Comparison of ENCODE assay signal across 18 cellular contexts in the genomic region with DNA sequence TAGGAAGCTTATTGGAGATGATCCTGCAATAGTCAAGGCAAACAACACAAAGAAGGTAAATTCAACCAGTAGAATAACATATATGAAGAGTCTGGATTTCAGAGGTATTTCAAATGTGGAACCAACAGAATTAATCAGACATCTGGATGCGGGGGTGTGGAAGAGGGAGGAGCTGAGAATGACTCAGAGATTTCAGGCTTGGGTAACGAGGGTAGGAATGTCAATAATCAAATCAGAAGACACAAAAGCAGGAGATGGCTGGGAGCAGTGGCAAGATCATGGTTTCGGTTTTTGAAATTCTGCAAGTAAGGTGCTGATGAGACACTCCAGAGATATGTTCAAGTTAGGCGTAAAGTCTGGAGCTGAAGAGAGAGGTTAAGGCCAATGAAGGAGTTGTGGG.
DNase-seq lines count a peak whose midpoint lies in the region; FAIRE-seq and TF ChIP-seq lines count a peak whose summit lies in the region.
"Had no signal": no experiment of that assay in that cellular context is flagged by ENCODE, and none has a peak within 500 bp of the region (broad histone marks: within the 10 kb centered on the region; RNA-seq: fewer than 3 reads in every experiment).

No MANE protein-coding gene starts in this region.

- H3K27me3 ChIP-seq in adipocyte (replicated peaks; ENCODE audit: control insufficient read depth, insufficient read depth, low read length) = no peaks in the 10 kb centered on the region
- no peaks in the 10 kb centered on the region for H3K27me3 ChIP-seq in keratinocyte (ENCODE audit: control insufficient read depth, extremely low read depth, insufficient read depth, low read length)
- H3K27me3 ChIP-seq in transverse colon = no peaks in the 10 kb centered on the region
- no peaks in the 10 kb centered on the region for H3K27me3 ChIP-seq in sigmoid colon
- H3K27me3 ChIP-seq: tibial nerve had no signal

- WGBS in transverse colon (ENCODE audit: low coverage in 1 of 2), 2 donors = 71 to 80% methylated on average over 4 of the region's 4 CpGs
- 66 to 77% methylated on average over 4 of the region's 4 CpGs for WGBS in sigmoid colon, 2 donors

- no peak overlapping the region for H3K4me2 ChIP-seq in keratinocyte (ENCODE audit: control insufficient read depth, extremely low read depth, insufficient read depth, low read depth, low read length)

- DNase-seq in DMS53 (lab: John Stamatoyannopoulos, UW) (peak; percentile 27), DMS53 treated with DMSO at 0.1 percent for 48 hours (lab: John Stamatoyannopoulos, UW; ENCODE audit: unreplicated experiment) (no peak), ELR (ENCODE audit: low read depth) (peak; percentile 76), adipocyte (ENCODE audit: low read depth) (peak; percentile 65), keratinocyte (ENCODE audit: low read depth, low spot score) (no peak), transverse colon (no peak), sigmoid colon (no peak), medulla oblongata (ENCODE audit: extremely low spot score) (no peak)
- DNase-seq: 8988T; activated CD4-positive, alpha-beta T cell treated with anti-CD3 and anti-CD28 coated beads, Interleukin-2, amount 50 U/mL, for 1 hour; DND-41; effector memory CD4-positive, alpha-beta T cell; midbrain; NCI-H187 treated with DMSO at 0.1 percent for 48 hours; NK-92 treated with Interleukin-12 subunit alpha and Interleukin-12 subunit beta, amount 100 ng/mL, for 24 hours had no signal

- H3K27ac ChIP-seq in keratinocyte (ENCODE audit: control insufficient read depth, insufficient read depth, low read length) (no peak overlapping the region), transverse colon (no peak overlapping the region), sigmoid colon (no peak overlapping the region)
- H3K27ac ChIP-seq: prostate gland, tibial nerve had no signal

- H3K4me3 ChIP-seq in adipocyte (ENCODE audit: low read length) = no peak overlapping the region
- H3K4me3 ChIP-seq in keratinocyte (ENCODE audit: control insufficient read depth in 2 of 3, extremely low read depth in 1 of 3, insufficient read depth in 2 of 3, low read depth in 1 of 3, low read length in 3 of 3) = no peak overlapping the region
- no peak overlapping the region for H3K4me3 ChIP-seq in transverse colon
- H3K4me3 ChIP-seq in sigmoid colon = no peak overlapping the region
- H3K4me3 ChIP-seq: prostate gland, tibial nerve had no signal

- H3K9ac ChIP-seq in adipocyte (ENCODE audit: low read length) (no peak overlapping the region), keratinocyte (ENCODE audit: control insufficient read depth, extremely low read depth, insufficient read depth, low read length) (no peak overlapping the region)

- in situ Hi-C loops in transverse colon (cut with MboI; ENCODE audit: low pct_ligation_motif_present in 1 of 4, low pct_unique_long_range_greater_than_20kb in 1 of 4, low sequenced_read_pairs in 3 of 4) = no loop called here

- FAIRE-seq in keratinocyte (lab: Jason Lieb, UNC) = peak; percentile 39
- FAIRE-seq: HepG2 had no signal

- H3K4me1 ChIP-seq in adipocyte (ENCODE audit: control insufficient read depth, insufficient read depth, low read length) = no peaks in the 10 kb centered on the region
- no peaks in the 10 kb centered on the region for H3K4me1 ChIP-seq in keratinocyte (ENCODE audit: control insufficient read depth, extremely low read depth, insufficient read depth, low read length)
- no peaks in the 10 kb centered on the region for H3K4me1 ChIP-seq in transverse colon
- no peaks in the 10 kb centered on the region for H3K4me1 ChIP-seq in sigmoid colon
- H3K4me1 ChIP-seq: prostate gland, tibial nerve had no signal

- H3K36me3 ChIP-seq in adipocyte (ENCODE audit: control insufficient read depth, insufficient read depth, low read length, severe bottlenecking) = no peaks in the 10 kb centered on the region
- H3K36me3 ChIP-seq in keratinocyte (ENCODE audit: control insufficient read depth in 2 of 2, extremely low read depth in 1 of 2, insufficient read depth in 2 of 2, low read length in 2 of 2) = no peaks in the 10 kb centered on the region
- H3K36me3 ChIP-seq in transverse colon = no peaks in the 10 kb centered on the region
- no peaks in the 10 kb centered on the region for H3K36me3 ChIP-seq in sigmoid colon
- H3K36me3 ChIP-seq: prostate gland, tibial nerve had no signal

- H3K9me1 ChIP-seq in keratinocyte (ENCODE audit: control insufficient read depth, extremely low read depth, insufficient read depth, low read length) = no peaks in the 10 kb centered on the region

- no peak for TF ChIP-seq POLR2A in transverse colon (IDR thresholded peaks at IDR 0.05)
- no peak for TF ChIP-seq POLR2A in sigmoid colon (IDR thresholded peaks at IDR 0.05)

- dilution Hi-C loops in keratinocyte (cut with MboI; ENCODE audit: extremely low pct_ligation_motif_present, low sequenced_read_pairs) = no loop called here

- TF ChIP-seq CTCF in keratinocyte (optimal IDR thresholded peaks at IDR 0.05 in 1 of 3, IDR thresholded peaks at IDR 0.05 in 1 of 3, conservative IDR thresholded peaks at IDR 0.05 in 1 of 3; ENCODE audit: extremely low read depth in 1 of 3, insufficient read depth in 2 of 3, low read length in 3 of 3) (no peak), transverse colon (IDR thresholded peaks at IDR 0.05) (no peak), sigmoid colon (IDR thresholded peaks at IDR 0.05) (no peak)

- no peak overlapping the region for H2AFZ ChIP-seq in keratinocyte (ENCODE audit: control insufficient read depth, low read length)

- no peak for TF ChIP-seq EP300 in transverse colon (IDR thresholded peaks at IDR 0.05; ENCODE audit: low read depth)
- TF ChIP-seq EP300 in sigmoid colon (IDR thresholded peaks at IDR 0.05) = no peak

- intact Hi-C loops in transverse colon (cut with DNase I; ENCODE audit: low total_unique reads) (no loop called here), sigmoid colon (cut with DNase I) (no loop called here)

- no peaks in the 10 kb centered on the region for H3K79me2 ChIP-seq in keratinocyte (ENCODE audit: control insufficient read depth, insufficient read depth, low read length)

- no peaks in the 10 kb centered on the region for H4K20me1 ChIP-seq in keratinocyte (ENCODE audit: control insufficient read depth, extremely low read depth, insufficient read depth, low read length)

- H3K9me3 ChIP-seq in adipocyte (ENCODE audit: control insufficient read depth, low read length) = no peaks in the 10 kb centered on the region
- no peaks in the 10 kb centered on the region for H3K9me3 ChIP-seq in keratinocyte (ENCODE audit: control insufficient read depth, low read depth, low read length)
- H3K9me3 ChIP-seq in transverse colon = no peaks in the 10 kb centered on the region
- no peaks in the 10 kb centered on the region for H3K9me3 ChIP-seq in sigmoid colon
- H3K9me3 ChIP-seq: prostate gland, tibial nerve had no signal

Comparison
In these comparisons a context has a peak if more than half of its experiments do, and no peak if none do; other contexts are left out.
1. DNase-seq: peak in DMS53 (single experiment), ELR (single experiment) and adipocyte (single experiment); none in DMS53 treated with DMSO at 0.1 percent for 48 hours (single experiment), keratinocyte (single experiment), transverse colon (single experiment), sigmoid colon (single experiment) and medulla oblongata (single experiment).